ENCODE assay signal across 8 cellular contexts in the genomic region with DNA sequence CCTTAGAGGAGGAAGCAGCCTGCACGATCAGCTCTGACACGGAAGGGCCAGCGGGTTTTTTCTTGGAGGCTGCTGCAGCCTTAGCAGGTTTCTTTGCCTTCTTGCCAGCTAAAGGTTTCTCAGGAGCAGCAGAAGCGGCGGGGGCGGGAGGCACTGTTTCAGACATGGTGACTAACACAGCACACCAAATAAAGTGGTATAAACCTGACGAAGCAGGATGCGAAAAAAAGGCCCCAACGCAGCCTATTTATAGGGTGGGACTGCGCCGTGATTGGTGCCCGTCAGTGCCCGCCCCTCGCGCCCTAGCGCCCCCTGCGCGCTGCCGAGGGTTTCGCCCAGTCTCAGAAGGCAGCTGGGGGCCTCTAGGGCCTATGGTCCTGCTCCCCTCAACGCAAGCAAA. TPM values are rescaled to one million over a fixed set of nuclear protein-coding genes. Genes with fewer than 3 reads are reported as not detected.
DNase-seq lines count a peak whose midpoint lies in the region; ATAC-seq lines count a peak whose summit lies in the region.

No MANE protein-coding gene starts in this region.

- peak overlapping the region; percentile 64 for H3K27ac ChIP-seq in epithelial cell of prostate

- no peak for ATAC-seq in GM21367 (IDR thresholded peaks at IDR 0.05; ENCODE audit: unreplicated experiment)
- no peak for ATAC-seq in HG02759 (IDR thresholded peaks at IDR 0.05; ENCODE audit: unreplicated experiment)

- DNase-seq in HCEC 1CT (peak; percentile 90), activated T-cell treated with anti-CD3 and anti-CD28 coated beads for 1 hour (ENCODE audit: low read depth) (peak; percentile 45), epithelial cell of prostate (ENCODE audit: low read depth, low spot score) (peak; percentile 70), myocyte (ENCODE audit: low read depth) (peak; percentile 15), NCI-H524 treated with DMSO at 0.1 percent for 48 hours (lab: John Stamatoyannopoulos, UW) (no peak)
- peak; percentile 23 to 78 (median 64) for DNase-seq in stimulated activated naive CD4-positive, alpha-beta T cell (lab: John Stamatoyannopoulos, UW)

RNA-seq across cellular contexts. Expression of gene TRIM38, which starts 55.0 kb away (rescaled TPM):
- 13.7 and 28.7 TPM in 2 replicates for total RNA-seq in myocyte
- polyA plus RNA-seq in myocyte (2012), result 7.9 TPM
